1 cellular context compared by ENCODE assay signal in genomic region chr1:53107570-53108322, GRCh38.
TF ChIP-seq lines count a peak whose summit lies in the region.

No MANE protein-coding gene starts in this region.

TF ChIP-seq in HEK293, 187 proteins besides CTCF, POLR2A, EP300 and RAD21 (continued from another document):
- no peak for TF ChIP-seq ZNF518A (tag by site-specific recombination; conservative IDR thresholded peaks at IDR 0.05; ENCODE audit: low read depth)
- TF ChIP-seq ZXDB (tag by site-specific recombination; IDR thresholded peaks at IDR 0.05), result no peak
- TF ChIP-seq ZSCAN16 (tag by site-specific recombination; IDR thresholded peaks at IDR 0.05), result no peak
- no peak for TF ChIP-seq PRDM1 (tag by site-specific recombination; IDR thresholded peaks at IDR 0.05)
- peak; percentile 64; the same call in 1 of the 2 replicates for TF ChIP-seq TRIM28 (IDR thresholded peaks at IDR 0.05; ENCODE audit: borderline replicate concordance, low read length)
- no peak for TF ChIP-seq ZNF23 (tag by site-specific recombination; IDR thresholded peaks at IDR 0.05; ENCODE audit: borderline replicate concordance)
- no peak for TF ChIP-seq ZNF10 (tag by site-specific recombination; IDR thresholded peaks at IDR 0.05)
- no peak for TF ChIP-seq ZNF830 (tag by site-specific recombination; IDR thresholded peaks at IDR 0.05; ENCODE audit: low read depth)
- 0 out of 2 replicates have a peak, but pooled peaks have one; percentile 24 for TF ChIP-seq PRDM10 (tag by site-specific recombination; IDR thresholded peaks at IDR 0.05)
- TF ChIP-seq SP3 (tag by site-specific recombination; IDR thresholded peaks at IDR 0.05), result no peak
- TF ChIP-seq ZNF239 (tag by site-specific recombination; IDR thresholded peaks at IDR 0.05), result no peak
- TF ChIP-seq HOXA7 (CRISPR knock-in tag; IDR thresholded peaks at IDR 0.05; ENCODE audit: borderline replicate concordance), result no peak
- no peak for TF ChIP-seq ZNF624 (tag by site-specific recombination; IDR thresholded peaks at IDR 0.05)
- no peak for TF ChIP-seq ZNF350 (tag by site-specific recombination; IDR thresholded peaks at IDR 0.05)
- TF ChIP-seq KLF1 (tag by site-specific recombination; IDR thresholded peaks at IDR 0.05), result no peak
- peak; percentile 13 for TF ChIP-seq SETDB1 (IDR thresholded peaks at IDR 0.05; ENCODE audit: insufficient read length, low read length)
- TF ChIP-seq TCF7L2 (IDR thresholded peaks at IDR 0.05; ENCODE audit: borderline replicate concordance, low read depth, low read length), result no peak
- TF ChIP-seq MYNN (tag by site-specific recombination; IDR thresholded peaks at IDR 0.05; ENCODE audit: borderline replicate concordance), result no peak
- no peak for TF ChIP-seq ZNF558 (tag by site-specific recombination; IDR thresholded peaks at IDR 0.05)
- TF ChIP-seq REPIN1 (tag by site-specific recombination; IDR thresholded peaks at IDR 0.05; ENCODE audit: low read depth), result no peak
- no peak for TF ChIP-seq PBX3 (CRISPR knock-in tag; IDR thresholded peaks at IDR 0.05)
- no peak for TF ChIP-seq SCRT2 (tag by site-specific recombination; IDR thresholded peaks at IDR 0.05)
- no peak for TF ChIP-seq KLF7 (tag by site-specific recombination; IDR thresholded peaks at IDR 0.05; ENCODE audit: borderline replicate concordance)
- TF ChIP-seq, protein P1, sequence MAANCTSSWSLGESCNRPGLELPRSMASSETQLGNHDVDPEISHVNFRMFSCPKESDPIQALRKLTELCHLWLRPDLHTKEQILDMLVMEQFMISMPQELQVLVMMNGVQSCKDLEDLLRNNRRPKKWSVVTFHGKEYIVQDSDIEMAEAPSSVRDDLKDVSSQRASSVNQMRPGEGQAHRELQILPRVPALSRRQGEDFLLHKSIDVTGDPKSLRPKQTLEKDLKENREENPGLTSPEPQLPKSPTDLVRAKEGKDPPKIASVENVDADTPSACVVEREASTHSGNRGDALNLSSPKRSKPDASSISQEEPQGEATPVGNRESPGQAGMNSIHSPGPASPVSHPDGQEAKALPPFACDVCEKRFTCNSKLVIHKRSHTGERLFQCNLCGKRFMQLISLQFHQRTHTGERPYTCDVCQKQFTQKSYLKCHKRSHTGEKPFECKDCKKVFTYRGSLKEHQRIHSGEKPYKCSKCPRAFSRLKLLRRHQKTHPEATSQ (tag by site-specific recombination; IDR thresholded peaks at IDR 0.05), result no peak
- 0 out of 2 replicates have a peak, but pooled peaks have one; percentile 14 for TF ChIP-seq ZNF335 (tag by site-specific recombination; conservative IDR thresholded peaks at IDR 0.05)
- no peak for TF ChIP-seq ZNF2 (tag by site-specific recombination; IDR thresholded peaks at IDR 0.05)
